ENCODE assay signal across 15 cellular contexts in the genomic region with DNA sequence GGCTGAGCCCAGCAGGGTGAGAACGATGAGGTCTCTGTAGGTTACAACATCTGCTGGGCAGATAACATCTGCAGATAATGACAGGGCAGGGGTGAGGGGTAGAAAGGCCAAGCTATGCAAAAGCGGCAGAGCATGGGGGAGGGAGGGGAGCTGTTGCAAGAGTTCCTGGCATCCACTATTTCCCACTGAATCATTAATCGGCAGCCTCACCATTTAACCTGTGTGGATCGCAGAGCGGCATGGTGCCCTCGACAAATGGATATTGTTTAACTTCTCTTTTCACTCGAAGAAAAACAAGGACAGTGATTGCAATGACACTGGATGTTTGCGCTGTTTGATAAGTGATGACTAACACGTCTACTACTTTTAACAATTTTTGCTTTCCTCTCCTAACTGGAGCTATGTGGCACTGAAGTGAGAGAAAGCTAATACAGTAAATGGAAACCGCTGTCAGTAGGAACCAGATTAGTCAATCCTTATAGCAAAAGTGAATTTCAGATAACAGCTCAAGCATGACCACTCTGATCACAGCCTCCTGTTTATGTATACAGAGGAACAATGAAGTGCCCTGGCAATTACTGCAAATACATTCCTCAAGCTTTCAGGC.
DNase-seq lines count a peak whose midpoint lies in the region; ATAC-seq and TF ChIP-seq lines count a peak whose summit lies in the region.
"Had no signal": no experiment of that assay in that cellular context is flagged by ENCODE, and none has a peak within 500 bp of the region (broad histone marks: within the 10 kb centered on the region; RNA-seq: fewer than 3 reads in every experiment).

No MANE protein-coding gene starts in this region.

- H3K9ac ChIP-seq in MM.1S (ENCODE audit: low read length): no peak overlapping the region

- H4K20me1 ChIP-seq in GM23338 (replicated peaks; ENCODE audit: insufficient read depth): no peaks in the 10 kb centered on the region
- no peaks in the 10 kb centered on the region for H4K20me1 ChIP-seq in MM.1S (ENCODE audit: insufficient read depth, low read length)

- H3K4me3 Mint-ChIP-seq in GM23338: no peak overlapping the region

- H3K4me1 ChIP-seq in GM23338 (ENCODE audit: insufficient read depth): no peaks in the 10 kb centered on the region
- H3K4me1 ChIP-seq in MM.1S (ENCODE audit: low read length): no peaks in the 10 kb centered on the region
- H3K4me1 ChIP-seq: spleen had no signal

- H3K79me2 ChIP-seq in GM23338 (replicated peaks; ENCODE audit: insufficient read depth) (no peaks in the 10 kb centered on the region), MM.1S (ENCODE audit: low read length) (no peaks in the 10 kb centered on the region)

- no peaks in the 10 kb centered on the region for H3K9me3 Mint-ChIP-seq in GM23338

- ATAC-seq in GM23338: peak; percentile 57; the same call in 2 of the 3 replicates
- no peak for ATAC-seq in GM18907 (IDR thresholded peaks at IDR 0.05; ENCODE audit: unreplicated experiment)

- H2AFZ ChIP-seq in GM23338: no peak overlapping the region
- H2AFZ ChIP-seq in MM.1S (ENCODE audit: low read length): no peak overlapping the region

- H3K4me2 ChIP-seq in GM23338 (no peak overlapping the region), MM.1S (ENCODE audit: low read depth, low read length) (no peak overlapping the region)

- no peaks in the 10 kb centered on the region for H3K9me3 ChIP-seq in MM.1S (replicated peaks; ENCODE audit: insufficient read depth, low read length)
- H3K9me3 ChIP-seq: spleen had no signal

- no peak overlapping the region for H3K27ac Mint-ChIP-seq in GM23338

- H3K27me3 ChIP-seq in GM23338 (ENCODE audit: insufficient read depth) (no peaks in the 10 kb centered on the region), MM.1S (replicated peaks; ENCODE audit: insufficient read depth, low read length) (no peaks in the 10 kb centered on the region)

- no peak overlapping the region for H3K4me3 ChIP-seq in GM23338
- no peak overlapping the region for H3K4me3 ChIP-seq in MM.1S (ENCODE audit: low read length)
- H3K4me3 ChIP-seq: spleen had no signal

- H3K36me3 ChIP-seq in GM23338 (ENCODE audit: insufficient read depth) (no peaks in the 10 kb centered on the region), MM.1S (replicated peaks; ENCODE audit: insufficient read depth, low read length) (no peaks in the 10 kb centered on the region)
- H3K36me3 ChIP-seq: spleen had no signal

- H3K27ac ChIP-seq in GM23338 (ENCODE audit: low read depth) (no peak overlapping the region), MM.1S (ENCODE audit: low read length) (no peak overlapping the region)
- H3K27ac ChIP-seq: spleen had no signal

- no peaks in the 10 kb centered on the region for H3F3A ChIP-seq in GM23338 (replicated peaks; ENCODE audit: low read depth)
- H3F3A ChIP-seq in MM.1S (ENCODE audit: insufficient read depth, low read length): no peaks in the 10 kb centered on the region

- peaks cover 4% of the 10 kb centered on the region; the same call in 2 of the 3 replicates for H3K4me1 Mint-ChIP-seq in GM23338

- no peak for TF ChIP-seq CTCF in GM23338 (conservative IDR thresholded peaks at IDR 0.05; ENCODE audit: low read depth in 2 of 2)
- no peak for TF ChIP-seq CTCF in MM.1S (IDR thresholded peaks at IDR 0.05; ENCODE audit: low read length)

- H3K9me2 ChIP-seq in GM23338 (ENCODE audit: insufficient read depth): no peaks in the 10 kb centered on the region
- H3K9me2 ChIP-seq in MM.1S (replicated peaks; ENCODE audit: insufficient read depth, low read length): no peaks in the 10 kb centered on the region

- DNase-seq in GM23338 (ENCODE audit: low spot score) (peak; percentile 24), NCI-H2029 (lab: John Stamatoyannopoulos, UW) (peak; percentile 89), astrocyte of the hippocampus (ENCODE audit: low read depth, low spot score) (peak; percentile 82), non-pigmented ciliary epithelial cell (ENCODE audit: low read depth) (peak; percentile 8), NCI-H510A treated with DMSO at 0.1 percent for 48 hours (lab: John Stamatoyannopoulos, UW) (no peak), MM.1S (no peak)
- DNase-seq in activated CD4-positive, alpha-beta T cell treated with anti-CD3 and anti-CD28 coated beads for 4 hours: no peak
- DNase-seq: activated CD4-positive, alpha-beta T cell treated with anti-CD3 and anti-CD28 coated beads for 1 hour; activated naive CD4-positive, alpha-beta T cell; DND-41; effector CD8-positive, alpha-beta T cell; hypothalamus; Kasumi-1; spleen had no signal

- no peaks in the 10 kb centered on the region for H3K27me3 Mint-ChIP-seq in GM23338 (ENCODE audit: insufficient read depth, low read depth, poor library complexity)

- H3K36me3 Mint-ChIP-seq in GM23338 (ENCODE audit: low read depth): no peaks in the 10 kb centered on the region

TF ChIP-seq in GM23338, 12 proteins besides CTCF, POLR2A, EP300 and RAD21 (continues in another document):
- TF ChIP-seq POLR2AphosphoS5 (IDR thresholded peaks at IDR 0.05; ENCODE audit: low read depth) (no peak), EZH2 (IDR thresholded peaks at IDR 0.05; ENCODE audit: low read depth, unreplicated experiment) (no peak), ZNF331 (CRISPR knock-in tag; IDR thresholded peaks at IDR 0.05; ENCODE audit: low read depth) (no peak), REST (IDR thresholded peaks at IDR 0.05; ENCODE audit: unreplicated experiment) (no peak), CREB1 (CRISPR knock-in tag; IDR thresholded peaks at IDR 0.05; ENCODE audit: low read depth) (no peak), JUNB (IDR thresholded peaks at IDR 0.05; ENCODE audit: unreplicated experiment) (no peak), ETS1 (IDR thresholded peaks at IDR 0.05) (no peak), EZH2phosphoT487 (IDR thresholded peaks at IDR 0.05; ENCODE audit: unreplicated experiment) (no peak), NANOG (IDR thresholded peaks at IDR 0.05; ENCODE audit: borderline replicate concordance) (no peak)

Comparison
In these comparisons a context has a peak if more than half of its experiments do, and no peak if none do; other contexts are left out.
1. DNase-seq: peak in GM23338 (single experiment), NCI-H2029 (single experiment), astrocyte of the hippocampus (single experiment) and non-pigmented ciliary epithelial cell (single experiment); none in NCI-H510A treated with DMSO at 0.1 percent for 48 hours (single experiment), MM.1S (single experiment) and activated CD4-positive, alpha-beta T cell treated with anti-CD3 and anti-CD28 coated beads for 4 hours (0 of 2).